ENCODE assay signal across 9 cellular contexts in the genomic region with DNA sequence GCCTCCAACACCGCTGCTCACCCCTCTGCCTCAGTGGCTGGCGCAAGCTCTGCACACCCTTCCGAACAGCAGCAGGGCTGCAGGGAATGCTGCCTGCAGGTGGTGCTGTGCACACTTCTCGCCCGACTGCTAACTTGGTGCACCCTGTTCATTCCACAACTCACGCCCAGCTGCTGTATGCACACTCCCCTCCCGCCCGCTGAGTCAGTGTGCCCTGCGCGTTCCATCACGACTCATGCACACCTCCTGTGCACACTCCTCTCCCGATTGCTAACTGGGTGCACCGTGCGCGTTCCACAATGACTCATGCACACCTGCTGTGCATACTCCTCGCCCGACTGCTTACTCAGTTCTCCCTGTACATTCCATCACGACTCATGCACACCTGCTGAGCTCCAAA. TPM values are rescaled to one million over a fixed set of nuclear protein-coding genes. Genes with fewer than 3 reads are reported as not detected.
A peak's percentile ranks its signal among the peaks of the same experiment; 100 is the strongest.
DNase-seq lines count a peak whose midpoint lies in the region; ATAC-seq, FAIRE-seq and TF ChIP-seq lines count a peak whose summit lies in the region.
"Had no signal": no experiment of that assay in that cellular context is flagged by ENCODE, and none has a peak within 500 bp of the region (broad histone marks: within the 10 kb centered on the region; RNA-seq: fewer than 3 reads in every experiment).

No MANE protein-coding gene starts in this region.

- intact Hi-C loops in HepG2 (cut with micrococcal nuclease; ENCODE audit: unreplicated experiment), result no loop called here

- TF ChIP-seq CTCF in C4-2B (conservative IDR thresholded peaks at IDR 0.05) (peak; percentile 86), RWPE2 (IDR thresholded peaks at IDR 0.05; ENCODE audit: poor library complexity, severe bottlenecking) (peak; percentile 41), HepG2 (CRISPR knock-in tag; IDR thresholded peaks at IDR 0.05) (peak; percentile 58)

- H3K4me1 ChIP-seq in RWPE2 (ENCODE audit: insufficient read depth, poor library complexity, severe bottlenecking) (peaks cover 4% of the 10 kb centered on the region), HepG2 (ENCODE audit: insufficient read depth, low read length) (no peaks in the 10 kb centered on the region)

- TF ChIP-seq RAD21 in HepG2 (CRISPR knock-in tag; IDR thresholded peaks at IDR 0.05), result no peak

- H3K36me3 ChIP-seq in RWPE2 (ENCODE audit: low read depth) (no peaks in the 10 kb centered on the region), HepG2 (replicated peaks in 1 of 2; ENCODE audit: control insufficient read depth in 1 of 2, insufficient read depth in 2 of 2, low read length in 2 of 2) (no peaks in the 10 kb centered on the region)

- TF ChIP-seq POLR2A in HepG2 (IDR thresholded peaks at IDR 0.05; ENCODE audit: insufficient read depth in 1 of 2, low read depth in 2 of 2, low read length in 2 of 2), result no peak

- H3K27me3 ChIP-seq in RWPE2 (ENCODE audit: insufficient read depth, poor library complexity, severe bottlenecking) (no peaks in the 10 kb centered on the region), HepG2 (ENCODE audit: control insufficient read depth in 1 of 2, insufficient read depth in 2 of 2, low read length in 2 of 2) (peaks cover 1 to 16% of the 10 kb centered on the region in 2 experiments; a peak in 3 of 5 replicates)

- no peak overlapping the region for H3K4me3 ChIP-seq in RWPE2 (ENCODE audit: severe bottlenecking)
- no peak overlapping the region for H3K4me3 ChIP-seq in HepG2 (replicated peaks in 1 of 3; ENCODE audit: insufficient read depth in 1 of 3, low read depth in 2 of 3, low read length in 3 of 3)

- in situ Hi-C loops in HepG2 (cut with HindIII; ENCODE audit: extremely low pct_ligation_motif_present, low pct_unique_long_range_greater_than_20kb), result no loop called here

- CTCF ChIA-PET in HepG2 (lab: Yijun Ruan, JAX; ENCODE audit: low intra/inter-chr PET ratio, low total read pairs), result no interaction called here

- BruUV-seq in HepG2 (replicated peaks; lab: Mats Ljungman, UMichigan), result no TSS peak

- no peak for DNase-seq in RWPE2 (ENCODE audit: low spot score)
- no peak for DNase-seq in HepG2 (ENCODE audit: low spot score)
- no peak for DNase-seq in CD1c-positive myeloid dendritic cell (ENCODE audit: extremely low spot score)
- no peak for DNase-seq in mesenteric fat pad (ENCODE audit: low spot score)
- DNase-seq in dermis blood vessel endothelial cell, result no peak

- no peak overlapping the region for H3K4me2 ChIP-seq in HepG2 (ENCODE audit: low read depth, low read length)

- ATAC-seq in GM21717 (IDR thresholded peaks at IDR 0.05; ENCODE audit: unreplicated experiment) (peak; percentile 68), RWPE2 (ENCODE audit: low read depth) (peak; percentile 97), HepG2 (peak; percentile 87), GM21528 (IDR thresholded peaks at IDR 0.05; ENCODE audit: low FRiP score, unreplicated experiment) (no peak)

- H4K20me1 ChIP-seq in HepG2 (ENCODE audit: insufficient read depth, low read length), result no peaks in the 10 kb centered on the region

- H3K9me3 ChIP-seq in RWPE2 (ENCODE audit: severe bottlenecking), result no peaks in the 10 kb centered on the region
- H3K9me3 ChIP-seq in HepG2 (ENCODE audit: low read length), result no peaks in the 10 kb centered on the region

- H3K9ac ChIP-seq in HepG2 (ENCODE audit: insufficient read depth, low read depth, low read length), result no peak overlapping the region

- TF ChIP-seq EP300 in HepG2 (IDR thresholded peaks at IDR 0.05; ENCODE audit: low read depth in 2 of 2, low read length in 2 of 2) (no peak), HepG2 (CRISPR knock-in tag; IDR thresholded peaks at IDR 0.05; ENCODE audit: borderline replicate concordance) (no peak)

- H3K27ac ChIP-seq in C4-2B, result no peak overlapping the region
- no peak overlapping the region for H3K27ac ChIP-seq in RWPE2 (ENCODE audit: poor library complexity, severe bottlenecking)
- no peak overlapping the region for H3K27ac ChIP-seq in HepG2 (ENCODE audit: extremely low read length, insufficient read depth, low read length)

- 21% methylated on average over 7 of the region's 18 CpGs for WGBS in HepG2 (ENCODE audit: low lambda C conversion rate)

- POLR2A ChIA-PET in HepG2 (lab: Yijun Ruan, JAX), result no interaction called here

- no peak for FAIRE-seq in HepG2 (lab: Jason Lieb, UNC)

- H2AFZ ChIP-seq in HepG2 (ENCODE audit: low read length), result no peak overlapping the region

- H3K79me2 ChIP-seq in HepG2 (ENCODE audit: insufficient read depth, low read length), result no peaks in the 10 kb centered on the region

TF ChIP-seq in HepG2, 621 proteins besides CTCF, POLR2A, EP300 and RAD21:
- TF ChIP-seq, protein P1, sequence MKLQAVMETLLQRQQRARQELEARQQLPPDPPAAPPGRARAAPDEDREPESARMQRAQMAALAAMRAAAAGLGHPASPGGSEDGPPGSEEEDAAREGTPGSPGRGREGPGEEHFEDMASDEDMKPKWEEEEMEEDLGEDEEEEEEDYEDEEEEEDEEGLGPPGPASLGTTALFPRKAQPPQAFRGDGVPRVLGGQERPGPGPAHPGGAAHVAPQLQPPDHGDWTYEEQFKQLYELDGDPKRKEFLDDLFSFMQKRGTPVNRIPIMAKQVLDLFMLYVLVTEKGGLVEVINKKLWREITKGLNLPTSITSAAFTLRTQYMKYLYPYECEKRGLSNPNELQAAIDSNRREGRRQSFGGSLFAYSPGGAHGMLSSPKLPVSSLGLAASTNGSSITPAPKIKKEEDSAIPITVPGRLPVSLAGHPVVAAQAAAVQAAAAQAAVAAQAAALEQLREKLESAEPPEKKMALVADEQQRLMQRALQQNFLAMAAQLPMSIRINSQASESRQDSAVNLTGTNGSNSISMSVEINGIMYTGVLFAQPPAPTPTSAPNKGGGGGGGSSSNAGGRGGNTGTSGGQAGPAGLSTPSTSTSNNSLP (IDR thresholded peaks at IDR 0.05; ENCODE audit: low read depth, low read length), result no peak
- TF ChIP-seq SIN3A (IDR thresholded peaks at IDR 0.05; ENCODE audit: borderline replicate concordance, low read depth, low read length) (no peak), TEAD3 (CRISPR knock-in tag; optimal IDR thresholded peaks at IDR 0.05; ENCODE audit: borderline replicate concordance) (peak; percentile 25), ZNF614 (CRISPR knock-in tag; IDR thresholded peaks at IDR 0.05; ENCODE audit: borderline replicate concordance) (no peak), ZNF768 (CRISPR knock-in tag; IDR thresholded peaks at IDR 0.05) (peak; percentile 48; the same call in 1 of the 2 replicates), ZBTB33 (CRISPR knock-in tag; IDR thresholded peaks at IDR 0.05) (peak; percentile 23; the same call in 1 of the 2 replicates), ZNF652 (CRISPR knock-in tag; IDR thresholded peaks at IDR 0.05; ENCODE audit: borderline replicate concordance, low read depth) (no peak), STAG1 (CRISPR knock-in tag; IDR thresholded peaks at IDR 0.05) (peak; percentile 58)

RNA-seq across cellular contexts. Expression of gene ADARB2, which starts 21.5 kb away (rescaled TPM):
- total RNA-seq in HepG2 (2016; rRNA removed; fragmentation: Illumina TruSeq; extraction: Trizol) (not detected in 2 replicates), mesenteric fat pad (0.06 TPM), dermis blood vessel endothelial cell (not detected in 2 replicates)
- total RNA-seq in HepG2 (2016; cell fraction: cytosol; rRNA removed; fragmentation: Illumina TruSeq; extraction: Trizol; ENCODE audit: low read depth), result not detected in 2 replicates
- not detected in 2 replicates for total RNA-seq in HepG2 (2016; cell fraction: insoluble cytoplasmic fraction; rRNA removed; fragmentation: Illumina TruSeq; extraction: Trizol)
- not detected in 2 replicates for total RNA-seq in HepG2 (2016; cell fraction: membrane; rRNA removed; fragmentation: Illumina TruSeq; extraction: Trizol)
- not detected in 2 replicates for total RNA-seq in HepG2 (2016; cell fraction: nucleus; rRNA removed; fragmentation: Illumina TruSeq; extraction: Trizol)
- polyA plus RNA-seq in HepG2 (2011; rRNA removed), result not detected in 2 replicates
- not detected in 2 replicates for polyA plus RNA-seq in HepG2 (2011; cell fraction: cytosol; rRNA removed)
- 0.10 TPM in 1 of 2 replicates, not detected in the other for polyA plus RNA-seq in HepG2 (2011; cell fraction: nucleus; rRNA removed)
- polyA plus RNA-seq in HepG2 (2012), result not detected in 2 replicates
- not detected in 2 replicates for polyA plus RNA-seq in HepG2 (2016; cell fraction: cytosol; fragmentation: Illumina TruSeq; extraction: Trizol; ENCODE audit: low read depth)
- not detected in 2 replicates for polyA plus RNA-seq in HepG2 (2016; cell fraction: insoluble cytoplasmic fraction; fragmentation: Illumina TruSeq; extraction: Trizol; ENCODE audit: low read depth)
- not detected in 2 replicates for polyA plus RNA-seq in HepG2 (2016; cell fraction: membrane; fragmentation: Illumina TruSeq; extraction: Trizol; ENCODE audit: low read depth)
- polyA plus RNA-seq in HepG2 (2016; cell fraction: nucleus; fragmentation: Illumina TruSeq; extraction: Trizol; ENCODE audit: insufficient read depth, low read depth), result not detected in 2 replicates
- polyA minus RNA-seq in HepG2 (2011; rRNA and poly(A)+ RNA removed; ENCODE audit: low replicate concordance), result not detected in 2 replicates
- polyA minus RNA-seq in HepG2 (2011; cell fraction: cytosol; rRNA and poly(A)+ RNA removed), result not detected in 2 replicates
- polyA minus RNA-seq in HepG2 (2011; cell fraction: nucleus; rRNA and poly(A)+ RNA removed), result not detected in 2 replicates
- total RNA-seq: T-helper 2 cell treated with Interferon-gamma antibody and Interleukin-4, amounts not matched to agents 100 ng/mL and 5 ng/mL, for 36 hours had no signal
